38 cellular contexts compared by ENCODE assay signal in genomic region chrY:19680821-19681220, GRCh38.
"Had no signal": no experiment of that assay in that cellular context is flagged by ENCODE, and none has a peak within 500 bp of the region (broad histone marks: within the 10 kb centered on the region; RNA-seq: fewer than 3 reads in every experiment).

No MANE protein-coding gene starts in this region.

- H3K36me3 ChIP-seq: adrenal gland, ascending aorta, brain microvascular endothelial cell, breast epithelium, cardiac muscle cell had no signal

- FAIRE-seq: astrocyte, bronchial epithelial cell had no signal

- H3K4me1 Mint-ChIP-seq: activated naive CD4-positive, alpha-beta T cell treated with anti-CD3 and anti-CD28 coated beads, Interleukin-2, amount 10 ng/mL, durations not matched to agents 7 days and 5 days; activated naive CD4-positive, alpha-beta T cell treated with anti-CD3 and anti-CD28 coated beads, Interleukin-2, amount 50 U/mL, for 24 hours; activated naive CD8-positive, alpha-beta T cell treated with anti-CD3 and anti-CD28 coated beads for 36 hours; activated naive CD8-positive, alpha-beta T cell treated with anti-CD3 and anti-CD28 coated beads, Interleukin-2, amount 10 ng/mL, durations not matched to agents 7 days and 5 days; activated T-helper 17 cell treated with anti-CD3 and anti-CD28 coated beads, Interleukin-2, amount 50 U/mL, for 72 hours; brain; central memory CD8-positive, alpha-beta T cell had no signal

- H3K4me3 Mint-ChIP-seq: activated naive CD4-positive, alpha-beta T cell treated with anti-CD3 and anti-CD28 coated beads for 36 hours; activated naive CD4-positive, alpha-beta T cell treated with anti-CD3 and anti-CD28 coated beads, Interleukin-2, amount 10 ng/mL, durations not matched to agents 7 days and 5 days; activated naive CD4-positive, alpha-beta T cell treated with anti-CD3 and anti-CD28 coated beads, Interleukin-2, amount 50 U/mL, for 24 hours; activated naive CD8-positive, alpha-beta T cell treated with anti-CD3 and anti-CD28 coated beads for 36 hours; activated naive CD8-positive, alpha-beta T cell treated with anti-CD3 and anti-CD28 coated beads, Interleukin-2, amount 10 ng/mL, durations not matched to agents 7 days and 5 days; activated T-cell treated with anti-CD3 and anti-CD28 coated beads, Interleukin-2, amount 50 U/mL, for 24 hours; activated T-cell treated with anti-CD3 and anti-CD28 coated beads, Interleukin-2, amount 50 U/mL, for 4 hours; activated T-cell treated with anti-CD3 and anti-CD28 coated beads, Interleukin-2, amount 50 U/mL, for 72 hours; activated T-helper 1 cell treated with anti-CD3 and anti-CD28 coated beads, Interleukin-12 subunit alpha, Interleukin-12 subunit beta, Interleukin-2, Interleukin-4 antibody, amounts not matched to agents 30 ng/mL and 10 ng/mL and 1 ng/mL, durations not matched to agents 14 hours and 24 hours and 36 hours; activated T-helper 17 cell treated with anti-CD3 and anti-CD28 coated beads, Interleukin-2, amount 50 U/mL, for 72 hours; brain; central memory CD8-positive, alpha-beta T cell had no signal

- H3K27ac ChIP-seq: adrenal gland, ascending aorta, body of pancreas, brain microvascular endothelial cell, breast epithelium, cardiac muscle cell had no signal

- H3K27me3 Mint-ChIP-seq: activated naive CD4-positive, alpha-beta T cell treated with anti-CD3 and anti-CD28 coated beads, Interleukin-2, amount 10 ng/mL, durations not matched to agents 7 days and 5 days; activated naive CD8-positive, alpha-beta T cell treated with anti-CD3 and anti-CD28 coated beads for 36 hours; activated naive CD8-positive, alpha-beta T cell treated with anti-CD3 and anti-CD28 coated beads, Interleukin-2, amount 10 ng/mL, durations not matched to agents 7 days and 5 days; activated T-cell treated with anti-CD3 and anti-CD28 coated beads, Interleukin-2, amount 50 U/mL, for 24 hours; activated T-helper 17 cell treated with anti-CD3 and anti-CD28 coated beads, Interleukin-2, amount 50 U/mL, for 72 hours; brain; central memory CD8-positive, alpha-beta T cell had no signal

- ATAC-seq: activated naive CD4-positive, alpha-beta T cell treated with anti-CD3 and anti-CD28 coated beads, Interleukin-2, amount 50 U/mL, for 72 hours; activated T-cell treated with anti-CD3 and anti-CD28 coated beads, Interleukin-2, amount 50 U/mL, for 4 hours; activated T-cell treated with anti-CD3 and anti-CD28 coated beads, Interleukin-2, amount 50 U/mL, for 72 hours; activated T-helper 17 cell treated with anti-CD3 and anti-CD28 coated beads, Interleukin-2, amount 50 U/mL, for 72 hours; body of pancreas had no signal

- H3K36me3 Mint-ChIP-seq: activated naive CD4-positive, alpha-beta T cell treated with anti-CD3 and anti-CD28 coated beads, Interleukin-2, amount 10 ng/mL, durations not matched to agents 7 days and 5 days; activated naive CD8-positive, alpha-beta T cell treated with anti-CD3 and anti-CD28 coated beads for 36 hours; activated naive CD8-positive, alpha-beta T cell treated with anti-CD3 and anti-CD28 coated beads, Interleukin-2, amount 10 ng/mL, durations not matched to agents 7 days and 5 days; brain had no signal

- H3K27me3 ChIP-seq: adrenal gland, ascending aorta, body of pancreas, brain microvascular endothelial cell, breast epithelium, cardiac muscle cell had no signal

- H3K4me1 ChIP-seq: adrenal gland, ascending aorta, body of pancreas, breast epithelium had no signal

- DNase-seq: activated effector memory CD4-positive, alpha-beta T cell treated with anti-CD3 and anti-CD28 coated beads, Interleukin-2, amount 50 U/mL, for 16 hours; activated effector memory CD4-positive, alpha-beta T cell treated with Interleukin-2 at 50 U/mL for 16 hours; activated gamma-delta T cell; activated gamma-delta T cell treated with Interleukin-2 at 50 U/mL for 16 hours; activated naive CD4-positive, alpha-beta T cell; activated naive CD4-positive, alpha-beta T cell treated with anti-CD3 and anti-CD28 coated beads for 36 hours; activated naive CD4-positive, alpha-beta T cell treated with anti-CD3 and anti-CD28 coated beads, Interleukin-2, amount 10 ng/mL, durations not matched to agents 7 days and 5 days; activated naive CD4-positive, alpha-beta T cell treated with anti-CD3 and anti-CD28 coated beads, Interleukin-2, amount 50 U/mL, for 16 hours; activated naive CD4-positive, alpha-beta T cell treated with Interleukin-2 at 50 U/mL for 16 hours; activated naive CD8-positive, alpha-beta T cell treated with anti-CD3 and anti-CD28 coated beads for 36 hours; activated naive CD8-positive, alpha-beta T cell treated with anti-CD3 and anti-CD28 coated beads, Interleukin-2, amount 10 ng/mL, durations not matched to agents 7 days and 5 days; activated T-cell treated with anti-CD3 and anti-CD28 coated beads, Interleukin-2, amount 50 U/mL, for 1 hour; activated T-cell treated with anti-CD3 and anti-CD28 coated beads, Interleukin-2, amount 50 U/mL, for 24 hours; activated T-cell treated with anti-CD3 and anti-CD28 coated beads, Interleukin-2, amount 50 U/mL, for 4 hours; activated T-cell treated with anti-CD3 and anti-CD28 coated beads, Interleukin-2, amount 50 U/mL, for 48 hours; activated T-cell treated with anti-CD3 and anti-CD28 coated beads, Interleukin-2, amount 50 U/mL, for 72 hours; adrenal gland; amniotic stem cell; amygdala; anterior cingulate cortex; aorta; body of pancreas; brain microvascular endothelial cell; caudate nucleus; central memory CD4-positive, alpha-beta T cell; cerebellar nuclear complex had no signal

- H3K4me3 ChIP-seq: adrenal gland, ascending aorta, body of pancreas, breast epithelium, cardiac muscle cell had no signal

- H3K27ac Mint-ChIP-seq: activated naive CD4-positive, alpha-beta T cell treated with anti-CD3 and anti-CD28 coated beads for 36 hours; activated naive CD4-positive, alpha-beta T cell treated with anti-CD3 and anti-CD28 coated beads, Interleukin-2, amount 10 ng/mL, durations not matched to agents 7 days and 5 days; activated naive CD4-positive, alpha-beta T cell treated with anti-CD3 and anti-CD28 coated beads, Interleukin-2, amount 50 U/mL, for 24 hours; activated naive CD4-positive, alpha-beta T cell treated with anti-CD3 and anti-CD28 coated beads, Interleukin-2, amount 50 U/mL, for 72 hours; activated naive CD8-positive, alpha-beta T cell treated with anti-CD3 and anti-CD28 coated beads for 36 hours; activated naive CD8-positive, alpha-beta T cell treated with anti-CD3 and anti-CD28 coated beads, Interleukin-2, amount 10 ng/mL, durations not matched to agents 7 days and 5 days; activated T-cell treated with anti-CD3 and anti-CD28 coated beads, Interleukin-2, amount 50 U/mL, for 24 hours; activated T-cell treated with anti-CD3 and anti-CD28 coated beads, Interleukin-2, amount 50 U/mL, for 72 hours; activated T-helper 1 cell treated with anti-CD3 and anti-CD28 coated beads, Interleukin-12 subunit alpha, Interleukin-12 subunit beta, Interleukin-2, Interleukin-4 antibody, amounts not matched to agents 30 ng/mL and 10 ng/mL and 1 ng/mL, durations not matched to agents 14 hours and 24 hours and 36 hours; activated T-helper 17 cell treated with anti-CD3 and anti-CD28 coated beads, Interleukin-2, amount 50 U/mL, for 72 hours; activated T-helper 2 cell treated with anti-CD3 and anti-CD28 coated beads, Interferon-gamma antibody, Interleukin-2, Interleukin-4, amounts not matched to agents 10 μg/mL and 5 μg/mL and 100 μg/mL, durations not matched to agents 14 hours and 24 hours and 36 hours; brain had no signal

- H3K9me3 ChIP-seq: adrenal gland, ascending aorta, body of pancreas, breast epithelium had no signal

- H3K9me3 Mint-ChIP-seq: activated naive CD4-positive, alpha-beta T cell treated with anti-CD3 and anti-CD28 coated beads, Interleukin-2, amount 50 U/mL, for 24 hours; activated T-cell treated with anti-CD3 and anti-CD28 coated beads, Interleukin-2, amount 50 U/mL, for 24 hours; activated T-helper 17 cell treated with anti-CD3 and anti-CD28 coated beads, Interleukin-2, amount 50 U/mL, for 72 hours had no signal
